In the genomic region with DNA sequence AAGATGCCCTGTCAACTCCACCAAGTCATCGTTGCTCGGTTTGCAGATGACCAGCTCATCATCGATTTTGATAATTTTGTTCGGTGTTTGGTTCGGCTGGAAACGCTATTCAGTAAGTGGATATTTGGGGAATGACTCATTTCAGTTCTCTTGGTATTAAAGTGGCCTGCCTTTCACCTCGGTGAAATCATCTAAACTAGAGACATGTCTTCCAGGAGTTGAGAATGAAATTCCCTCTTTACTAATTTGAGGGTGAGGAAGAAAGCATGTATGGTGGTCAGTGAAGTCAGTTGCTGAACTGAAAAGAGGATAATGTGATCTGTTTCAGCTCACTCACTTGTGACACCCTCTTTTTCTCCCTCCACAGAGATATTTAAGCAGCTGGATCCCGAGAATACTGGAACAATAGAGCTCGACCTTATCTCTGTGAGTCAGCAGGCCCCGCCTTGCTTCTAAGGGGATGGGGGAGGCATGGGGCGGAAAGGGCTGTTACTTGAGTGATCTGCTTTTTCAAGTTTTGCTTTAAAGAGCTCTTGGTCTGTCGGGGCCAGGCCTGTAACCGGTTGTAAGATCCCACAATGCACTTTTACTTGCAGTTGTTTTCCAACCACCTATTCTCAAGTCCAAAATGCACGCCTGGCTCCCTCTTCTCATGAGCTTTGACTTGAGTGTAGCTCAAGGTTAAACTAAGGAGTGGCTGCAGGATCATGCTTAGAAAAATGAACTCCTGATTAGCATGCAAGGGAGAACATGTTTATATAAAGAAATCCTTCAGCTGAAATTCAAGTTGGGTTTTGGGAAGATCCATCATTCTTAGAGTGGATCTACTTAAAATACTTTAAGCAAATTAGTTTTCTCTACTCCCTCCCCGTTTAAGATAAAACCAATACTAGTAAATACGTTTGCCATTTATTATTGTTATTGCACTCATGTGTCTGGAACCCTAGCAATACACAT, we compare ENCODE assay signal across 8 cellular contexts. TPM values are rescaled to one million over a fixed set of nuclear protein-coding genes. Genes with fewer than 3 reads are reported as not detected.
DNase-seq lines count a peak whose midpoint lies in the region; ATAC-seq, FAIRE-seq and TF ChIP-seq lines count a peak whose summit lies in the region.

No MANE protein-coding gene starts in this region.

- H3K36me3 Mint-ChIP-seq in activated T-cell treated with anti-CD3 and anti-CD28 coated beads, Interleukin-2, amount 50 U/mL, for 24 hours (ENCODE audit: low read depth): peaks cover 84% of the 10 kb centered on the region
- peaks cover 13 to 77% (median 31%) of the 10 kb centered on the region in 3 donors for H3K36me3 Mint-ChIP-seq in naive thymus-derived CD8-positive, alpha-beta T cell

- no peaks in the 10 kb centered on the region for H3K9me3 Mint-ChIP-seq in activated T-cell treated with anti-CD3 and anti-CD28 coated beads, Interleukin-2, amount 50 U/mL, for 24 hours
- no peaks in the 10 kb centered on the region for H3K9me3 Mint-ChIP-seq in naive thymus-derived CD8-positive, alpha-beta T cell

- no peak overlapping the region for H3K4me3 ChIP-seq in SJSA1

- no peaks in the 10 kb centered on the region for H3K9me3 ChIP-seq in SJSA1 (replicated peaks)

- peak; percentile 69 for TF ChIP-seq POLR2A in erythroblast (IDR thresholded peaks at IDR 0.05; ENCODE audit: low read length)
- TF ChIP-seq POLR2A in GM12892 (IDR thresholded peaks at IDR 0.05; ENCODE audit: low read depth, low read length): no peak

- H3K27ac ChIP-seq in SJSA1: peak overlapping the region; percentile 93

- no peak for ATAC-seq in naive thymus-derived CD8-positive, alpha-beta T cell
- no peak for ATAC-seq in GM18867 (IDR thresholded peaks at IDR 0.05; ENCODE audit: unreplicated experiment)

- peaks cover 44% of the 10 kb centered on the region for H3K4me1 Mint-ChIP-seq in activated T-cell treated with anti-CD3 and anti-CD28 coated beads, Interleukin-2, amount 50 U/mL, for 24 hours (ENCODE audit: low read depth)
- H3K4me1 Mint-ChIP-seq in naive thymus-derived CD8-positive, alpha-beta T cell: peaks cover 2 to 21% (median 8%) of the 10 kb centered on the region in 4 donors

- POLR2A ChIA-PET in naive thymus-derived CD8-positive, alpha-beta T cell (lab: Charles Lee): no interaction called here

- DNase-seq in activated T-cell treated with anti-CD3 and anti-CD28 coated beads, Interleukin-2, amount 50 U/mL, for 24 hours: no peak
- no peak for DNase-seq in activated T-cell treated with anti-CD3 and anti-CD28 coated beads, Interleukin-2, amount 50 U/mL, for 1 hour
- DNase-seq in SJSA1 (ENCODE audit: low read depth in 1 of 2, low spot score in 2 of 2) (peak; percentile 90 to 95), erythroblast (lab: John Stamatoyannopoulos, UW) (peak; percentile 83 to 92), NCI-H2171 (lab: John Stamatoyannopoulos, UW) (no peak), GM12892 (ENCODE audit: insufficient read length) (no peak)
- DNase-seq in naive thymus-derived CD8-positive, alpha-beta T cell: no peak

- FAIRE-seq in GM12892 (lab: Jason Lieb, UNC): no peak

- peaks cover 77% of the 10 kb centered on the region for H3K36me3 ChIP-seq in SJSA1

- peaks cover 52% of the 10 kb centered on the region for H3K4me1 ChIP-seq in SJSA1 (replicated peaks)

- H3K4me3 Mint-ChIP-seq in activated T-cell treated with anti-CD3 and anti-CD28 coated beads, Interleukin-2, amount 50 U/mL, for 24 hours: no peak overlapping the region
- H3K4me3 Mint-ChIP-seq in naive thymus-derived CD8-positive, alpha-beta T cell: no peak overlapping the region

- no peaks in the 10 kb centered on the region for H3K27me3 Mint-ChIP-seq in activated T-cell treated with anti-CD3 and anti-CD28 coated beads, Interleukin-2, amount 50 U/mL, for 24 hours
- no peaks in the 10 kb centered on the region for H3K27me3 Mint-ChIP-seq in naive thymus-derived CD8-positive, alpha-beta T cell

- H3K27ac Mint-ChIP-seq in activated T-cell treated with anti-CD3 and anti-CD28 coated beads, Interleukin-2, amount 50 U/mL, for 24 hours: peak overlapping the region; percentile 78
- peak overlapping the region in 7 of 10 donors; percentile 2 to 59 (median 50) for H3K27ac Mint-ChIP-seq in naive thymus-derived CD8-positive, alpha-beta T cell

- H3K27me3 ChIP-seq in SJSA1 (replicated peaks): no peaks in the 10 kb centered on the region

RNA-seq across cellular contexts. Expression of gene CAPN2, which starts 59.8 kb away (rescaled TPM):
- 143 and 155 TPM in 2 replicates for total RNA-seq in SJSA1 (2014; rRNA removed; shearing (Covaris generic))
- total RNA-seq in naive thymus-derived CD8-positive, alpha-beta T cell: 10 to 100 TPM; 70.0 to 72.2 TPM
- polyA plus RNA-seq in naive thymus-derived CD8-positive, alpha-beta T cell: 100 to 1,000 TPM in 1 of 3 donors, 10 to 100 TPM in 2; 68.6 to 101 (median 83.7) TPM
- 43.2 TPM for polyA plus RNA-seq in GM12892 (2012; ENCODE audit: missing spikeins)

Comparison
In these comparisons a context has a peak if more than half of its experiments do, and no peak if none do; other contexts are left out.
1. DNase-seq: peak in SJSA1 (2 of 2) and erythroblast (2 of 2); none in activated T-cell treated with anti-CD3 and anti-CD28 coated beads, Interleukin-2, amount 50 U/mL, for 24 hours (single experiment), activated T-cell treated with anti-CD3 and anti-CD28 coated beads, Interleukin-2, amount 50 U/mL, for 1 hour (single experiment), naive thymus-derived CD8-positive, alpha-beta T cell (0 of 10), NCI-H2171 (single experiment) and GM12892 (single experiment).